8 cellular contexts compared by ENCODE assay signal in the genomic region with DNA sequence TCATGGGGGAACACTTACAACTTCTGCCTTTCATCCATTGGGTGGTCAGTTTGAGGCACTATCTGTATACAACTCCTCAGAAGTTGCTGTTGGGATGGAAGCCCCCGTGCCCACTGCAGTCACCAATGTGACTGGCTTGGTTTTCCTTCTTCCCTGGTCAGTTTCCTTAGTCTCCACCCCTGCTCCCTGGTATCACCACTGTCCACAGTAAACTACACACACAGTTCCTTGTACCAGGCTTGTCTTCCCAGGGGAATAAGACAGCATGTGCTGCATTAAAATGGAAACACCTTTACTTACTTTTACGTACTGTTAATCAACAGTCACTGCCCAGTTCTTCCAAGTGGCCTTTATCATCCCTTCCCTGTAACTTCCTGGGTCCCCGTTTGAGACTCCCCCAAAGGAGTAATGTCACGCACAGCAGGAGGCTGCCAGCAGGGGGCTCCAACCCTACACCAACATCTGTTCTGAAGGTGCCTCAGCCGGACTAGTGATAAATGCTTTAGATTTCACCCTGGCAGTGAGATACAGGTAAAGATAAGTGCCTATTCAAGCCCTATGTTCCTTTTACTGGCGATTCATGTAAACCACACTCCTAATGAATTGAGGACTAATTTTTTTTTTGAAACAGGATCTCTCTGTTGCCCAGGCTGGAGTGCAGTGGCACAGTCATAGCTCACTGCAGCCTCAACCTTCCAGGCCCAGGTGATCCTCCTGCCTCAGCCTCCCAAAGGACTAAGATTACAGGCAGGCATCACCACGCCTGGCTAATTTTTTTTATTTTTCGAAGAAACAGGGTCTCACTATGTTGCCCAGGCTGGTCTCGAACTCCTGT. TPM values are rescaled to one million over a fixed set of nuclear protein-coding genes. Genes with fewer than 3 reads are reported as not detected.
DNase-seq lines count a peak whose midpoint lies in the region; ATAC-seq lines count a peak whose summit lies in the region.

No MANE protein-coding gene starts in this region.

- peaks cover 4% of the 10 kb centered on the region for H3K4me1 Mint-ChIP-seq in T-helper 2 cell treated with Interferon-gamma antibody and Interleukin-4, amounts not matched to agents 5 μg/mL and 100 μg/mL, for 36 hours (ENCODE audit: low read depth)

- H3K4me3 Mint-ChIP-seq in T-helper 2 cell treated with Interferon-gamma antibody and Interleukin-4, amounts not matched to agents 5 μg/mL and 100 μg/mL, for 36 hours: no peak overlapping the region

- ATAC-seq in GM19452 (IDR thresholded peaks at IDR 0.05; ENCODE audit: unreplicated experiment) (no peak), GM18870 (IDR thresholded peaks at IDR 0.05; ENCODE audit: unreplicated experiment) (no peak)

- H3K27ac Mint-ChIP-seq in T-helper 2 cell treated with Interferon-gamma antibody and Interleukin-4, amounts not matched to agents 5 μg/mL and 100 μg/mL, for 36 hours: no peak overlapping the region

- peaks cover 6% of the 10 kb centered on the region for H3K27me3 Mint-ChIP-seq in T-helper 2 cell treated with Interferon-gamma antibody and Interleukin-4, amounts not matched to agents 5 μg/mL and 100 μg/mL, for 36 hours (ENCODE audit: low read depth)

- DNase-seq in GDM1 (lab: John Stamatoyannopoulos, UW): peak; percentile 32
- peak; percentile 81 for DNase-seq in HT-29 (ENCODE audit: low spot score)
- peak; percentile 48 for DNase-seq in T-helper 2 cell treated with Interferon-gamma antibody and Interleukin-4, amounts not matched to agents 5 μg/mL and 100 μg/mL, for 36 hours (ENCODE audit: low spot score)
- DNase-seq in amniotic epithelial cell (ENCODE audit: low read depth): peak; percentile 36
- peak; percentile 54 for DNase-seq in hepatic stellate cell (ENCODE audit: low spot score)
- DNase-seq in stimulated activated CD4-positive, alpha-beta T cell treated with anti-CD3 and anti-CD28 coated beads, Interleukin-12 subunit alpha, Interleukin-12 subunit beta, amount 100 ng/mL, for 24 hours (ENCODE audit: low read depth in 2 of 2): peak; percentile 53 to 74

- H3K9me3 Mint-ChIP-seq in T-helper 2 cell treated with Interferon-gamma antibody and Interleukin-4, amounts not matched to agents 5 μg/mL and 100 μg/mL, for 36 hours: no peaks in the 10 kb centered on the region

- H3K36me3 Mint-ChIP-seq in T-helper 2 cell treated with Interferon-gamma antibody and Interleukin-4, amounts not matched to agents 5 μg/mL and 100 μg/mL, for 36 hours (ENCODE audit: low read depth): no peaks in the 10 kb centered on the region

RNA-seq across cellular contexts. Expression of a gene that starts 45.3 kb away (rescaled TPM):
- 10.7 and 12.8 TPM in 2 replicates for total RNA-seq in HT-29 (2014; rRNA removed; shearing (Covaris generic))
